8 cellular contexts compared by ENCODE assay signal in genomic region chr12:6961695-6962284, GRCh38. TPM values are rescaled to one million over a fixed set of nuclear protein-coding genes. Genes with fewer than 3 reads are reported as not detected.
DNase-seq lines count a peak whose midpoint lies in the region; ATAC-seq, FAIRE-seq and TF ChIP-seq lines count a peak whose summit lies in the region.

No MANE protein-coding gene starts in this region.

- intact Hi-C loops in pancreas (cut with DNase I) = no loop called here

- FAIRE-seq in D721Med (lab: Jason Lieb, UNC) (no peak), pancreas (lab: Jason Lieb, UNC) (no peak)

- H3K4me3 ChIP-seq in cardiac muscle cell (no peak overlapping the region), pancreas (peak overlapping the region in 3 of 4 donors; percentile 64 to 79 (median 69))

- peaks cover 13% of the 10 kb centered on the region for H3K4me1 ChIP-seq in cardiac muscle cell (ENCODE audit: low read depth)
- peaks cover 20 to 44% (median 27%) of the 10 kb centered on the region in 3 donors for H3K4me1 ChIP-seq in pancreas

- H3K9me3 ChIP-seq in cardiac muscle cell (ENCODE audit: low read depth) (no peaks in the 10 kb centered on the region), pancreas (no peaks in the 10 kb centered on the region)

- ATAC-seq in HG03045 (IDR thresholded peaks at IDR 0.05; ENCODE audit: unreplicated experiment) = peak; percentile 6
- ATAC-seq in pancreas = peak; percentile 27 to 57 (median 46)
- ATAC-seq in HG03139 (IDR thresholded peaks at IDR 0.05; ENCODE audit: unreplicated experiment) = no peak

- no peaks in the 10 kb centered on the region for H3K27me3 ChIP-seq in cardiac muscle cell
- H3K27me3 ChIP-seq in pancreas = no peaks in the 10 kb centered on the region

- WGBS in pancreas, 2 donors = 0 to 2% methylated on average over 16 of the region's 16 CpGs

- H3K36me3 ChIP-seq in cardiac muscle cell = peaks cover 16% of the 10 kb centered on the region
- no peaks in the 10 kb centered on the region for H3K36me3 ChIP-seq in pancreas

- TF ChIP-seq CTCF in D721Med (IDR thresholded peaks at IDR 0.05; ENCODE audit: insufficient read depth, missing control alignments) (peak; percentile 69), cardiac muscle cell (IDR thresholded peaks at IDR 0.05; ENCODE audit: low read depth, low read length) (peak; percentile 71), pancreas (IDR thresholded peaks at IDR 0.05) (peak; percentile 16 to 38 (median 16))

- H3K27ac ChIP-seq in cardiac muscle cell (peak overlapping the region; percentile 48), pancreas (peak overlapping the region; percentile 88 to 97 (median 94))

- DNase-seq in D721Med (ENCODE audit: insufficient read length, low spot score) (peak; percentile 80), NCI-H748 treated with DMSO at 0.1 percent for 48 hours (lab: John Stamatoyannopoulos, UW) (peak; percentile 24), cardiac muscle cell (ENCODE audit: low read depth in 1 of 2, low spot score in 1 of 2) (peak; percentile 81 to 83), pancreas (peak; percentile 65 to 87 (median 74)), NAMALWA (ENCODE audit: low spot score) (no peak)
- peak; percentile 60 for DNase-seq in activated naive CD4-positive, alpha-beta T cell treated with anti-CD3 and anti-CD28 coated beads, Interleukin-2, amount 50 U/mL, for 16 hours

RNA-seq across cellular contexts. Expression of gene PHB2, which starts 8.7 kb away (rescaled TPM):
- total RNA-seq in cardiac muscle cell (350 and 388 TPM in 2 replicates), pancreas (100 to 1,000 TPM in 3 of 6 donors, 10 to 100 TPM in 3; 79.7 to 139 (median 101) TPM)
- polyA plus RNA-seq in cardiac muscle cell (181 and 228 TPM in 2 replicates), pancreas (10 to 100 TPM; 74.7 to 91.9 TPM)

RNA-seq across cellular contexts. Expression of gene EMG1, which starts 8.9 kb away (rescaled TPM):
- total RNA-seq in cardiac muscle cell (15.7 and 21.5 TPM in 2 replicates), pancreas (10 to 100 TPM in 5 of 6 donors, 1 to 10 TPM in 1; 8.9 to 20.2 (median 17.0) TPM)
- polyA plus RNA-seq in cardiac muscle cell (29.7 and 39.2 TPM in 2 replicates), pancreas (10 to 100 TPM in 1 of 2 donors, 1 to 10 TPM in 1; 9.4 to 12.9 TPM)

RNA-seq across cellular contexts. Expression of gene PTPN6, which starts 10.6 kb away (rescaled TPM):
- total RNA-seq in cardiac muscle cell = 17.4 and 19.2 TPM in 2 replicates
- polyA plus RNA-seq in cardiac muscle cell = 25.2 and 28.4 TPM in 2 replicates
- 10 to 100 TPM; 13.3 to 37.9 (median 17.8) TPM for total RNA-seq in pancreas
- 10 to 100 TPM; 48.7 to 53.1 TPM for polyA plus RNA-seq in pancreas

RNA-seq across cellular contexts. Expression of gene C12orf57, which starts 18.0 kb away (rescaled TPM):
- total RNA-seq in cardiac muscle cell = 260 and 307 TPM in 2 replicates
- polyA plus RNA-seq in cardiac muscle cell = 154 and 208 TPM in 2 replicates
- total RNA-seq in pancreas = 100 to 1,000 TPM in 2 of 6 donors, 10 to 100 TPM in 4; 86.8 to 154 (median 97.6) TPM
- polyA plus RNA-seq in pancreas = 100 to 1,000 TPM; 176 to 314 TPM

RNA-seq across cellular contexts. Expression of gene RNU7-1, which starts 18.2 kb away (rescaled TPM):
- total RNA-seq in cardiac muscle cell (not detected in 2 replicates), pancreas (not detected)
- polyA plus RNA-seq in cardiac muscle cell (not detected in 2 replicates), pancreas (not detected)

Comparison
In these comparisons a context has a peak if more than half of its experiments do, and no peak if none do; other contexts are left out.
1. CTCF ChIP-seq: peak in every context shown above with its lines; median percentile 71 in cardiac muscle cell; 69 in D721Med; 16 in pancreas.